In the genomic region with DNA sequence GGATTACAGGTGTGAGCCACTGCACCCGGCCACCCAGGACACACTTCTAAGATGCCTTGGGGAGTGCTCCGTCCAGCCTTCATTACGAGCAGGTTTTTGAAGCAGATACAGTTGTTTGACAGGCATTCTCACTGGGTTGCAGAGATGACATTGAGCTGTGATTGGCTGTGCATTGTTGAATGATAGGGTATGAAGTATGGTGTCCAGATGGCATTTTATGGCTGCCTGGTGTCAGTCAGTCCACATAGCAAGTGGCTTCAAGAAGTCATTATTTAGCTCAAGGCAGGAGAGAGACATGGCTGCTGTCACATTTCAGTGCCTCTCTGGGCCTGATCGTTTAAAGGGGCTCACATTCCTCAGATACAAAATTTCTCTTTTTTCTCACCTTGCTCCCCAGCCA, we compare ENCODE assay signal across 1 cellular context.
TF ChIP-seq lines count a peak whose summit lies in the region.

No MANE protein-coding gene starts in this region.

TF ChIP-seq in H1, 55 proteins besides CTCF, POLR2A, EP300 and RAD21:
- no peak for TF ChIP-seq RFX5 (IDR thresholded peaks at IDR 0.05; ENCODE audit: borderline replicate concordance, low read depth, low read length)
- TF ChIP-seq HDAC6 (IDR thresholded peaks at IDR 0.05; ENCODE audit: low read depth, low read length): no peak
- TF ChIP-seq TAF7 (optimal IDR thresholded peaks at IDR 0.05; ENCODE audit: borderline replicate concordance, low read depth, low read length): no peak
- TF ChIP-seq POU5F1 (IDR thresholded peaks at IDR 0.05; ENCODE audit: low read depth, low read length): no peak
- TF ChIP-seq TBP (IDR thresholded peaks at IDR 0.05; ENCODE audit: low read depth, low read length): no peak
- TF ChIP-seq SIX5 (IDR thresholded peaks at IDR 0.05; ENCODE audit: low read depth, low read length): no peak
- no peak for TF ChIP-seq NRF1 (IDR thresholded peaks at IDR 0.05; ENCODE audit: low read depth, low read length)
